Comparison of ENCODE assay signal across 8 cellular contexts in genomic region chr15:80455668-80456442, GRCh38. TPM values are rescaled to one million over a fixed set of nuclear protein-coding genes. Genes with fewer than 3 reads are reported as not detected.
DNase-seq lines count a peak whose midpoint lies in the region; ATAC-seq and TF ChIP-seq lines count a peak whose summit lies in the region.

No MANE protein-coding gene starts in this region.

- no peaks in the 10 kb centered on the region for H3K27me3 ChIP-seq in HCT116 (ENCODE audit: insufficient read depth, low read length)
- H3K27me3 ChIP-seq in left lung = peaks cover 0 to 8% of the 10 kb centered on the region in 2 donors

- H4K20me1 ChIP-seq in HCT116 (ENCODE audit: insufficient read depth) = no peaks in the 10 kb centered on the region

- H3K9me3 ChIP-seq in HCT116 (ENCODE audit: control insufficient read depth in 1 of 2, insufficient read depth in 1 of 2, low read depth in 1 of 2, low read length in 2 of 2) (no peaks in the 10 kb centered on the region), left lung (no peaks in the 10 kb centered on the region)

- H3K9ac ChIP-seq in HCT116 (ENCODE audit: low read length) = no peak overlapping the region

- peak overlapping the region; percentile 49 for H3K4me2 ChIP-seq in HCT116 (ENCODE audit: low read length)

- RAD21 ChIA-PET in HCT116 (lab: Charles Lee; ENCODE audit: low non-redundant PET in 1 of 2, low total read pairs in 2 of 2, uncharacterized antibody in 2 of 2, unreplicated experiment in 2 of 2) = no interaction called here

- no peaks in the 10 kb centered on the region for H3K79me2 ChIP-seq in HCT116 (ENCODE audit: insufficient read depth, low read length)

- no peaks in the 10 kb centered on the region for H3K9me2 ChIP-seq in HCT116 (ENCODE audit: insufficient read depth)

- intact Hi-C loops in HCT116 (cut with micrococcal nuclease) (loop anchor here (1.0 to 5.0 kb wide), 6 partner anchors 56 to 811 kb away; no protein-coding TSS in a partner anchor), left lung (cut with DNase I) (loop anchor here in 1 of 2 donors (5.0 to 10.0 kb wide), 2 partner anchors 119 to 511 kb away; no protein-coding TSS in a partner anchor)

- H3K36me3 ChIP-seq in HCT116 (ENCODE audit: control insufficient read depth in 1 of 2, insufficient read depth in 2 of 2, low read length in 2 of 2) (no peaks in the 10 kb centered on the region), left lung (no peaks in the 10 kb centered on the region)

- BruUV-seq in HCT116 (replicated peaks; lab: Mats Ljungman, UMichigan) = no TSS peak

- TF ChIP-seq POLR2A in HCT116 (IDR thresholded peaks at IDR 0.05; ENCODE audit: borderline replicate concordance, extremely low read depth, insufficient read depth, insufficient read length) = no peak

- POLR2A ChIA-PET in HCT116 (lab: Charles Lee) = interaction anchor here (0.8 kb wide), 1 partner anchor 321 kb away, joined by 4 read pairs; no protein-coding TSS in a partner anchor

- TF ChIP-seq RAD21 in HCT116 (IDR thresholded peaks at IDR 0.05; ENCODE audit: low read depth) = peak; percentile 94

- H3K27ac ChIP-seq in HCT116 (ENCODE audit: low read depth, low read length) = no peak overlapping the region
- no peak overlapping the region for H3K27ac ChIP-seq in left lung

- CTCF ChIA-PET in HCT116 (lab: Charles Lee) = interaction anchor here (1.2 to 3.5 kb wide), 4 partner anchors 321 to 810 kb away, joined by 4 to 36 read pairs (median 6); partner anchors contain the start of gene CEMIP

- peak; percentile 36 for DNase-seq in CMK (ENCODE audit: low read depth)
- DNase-seq in HCT116 (ENCODE audit: low read depth, low spot score) = peak; percentile 44
- peak; percentile 42 for DNase-seq in NCI-H2227 treated with DMSO at 0.1 percent for 48 hours (lab: John Stamatoyannopoulos, UW)
- peak; percentile 49 for DNase-seq in activated CD4-positive, CD25-positive, alpha-beta regulatory T cell treated with anti-CD3 and anti-CD28 coated beads, Interleukin-2, amount 50 U/mL, for 72 hours
- peak; percentile 98 for DNase-seq in choroid plexus epithelial cell (ENCODE audit: low read depth)
- peak in 1 of 2 donors; percentile 53 for DNase-seq in left lung
- peak; percentile 4 to 25 (median 8) for DNase-seq in stimulated activated CD4-positive, alpha-beta T cell treated with anti-CD3 and anti-CD28 coated beads, TNF-alpha, amount 100 ng/mL, for 1 hour (ENCODE audit: low read depth in 3 of 3, low spot score in 1 of 3)

- TF ChIP-seq CTCF in HCT116 (IDR thresholded peaks at IDR 0.05 in 2 of 3, conservative IDR thresholded peaks at IDR 0.05 in 1 of 3; ENCODE audit: borderline replicate concordance in 1 of 3, insufficient read depth in 1 of 3, low read depth in 2 of 3, low read length in 2 of 3) = peak; percentile 88 to 95 (median 89)
- peak; percentile 99 for TF ChIP-seq CTCF in choroid plexus epithelial cell (conservative IDR thresholded peaks at IDR 0.05; ENCODE audit: low read depth, low read length)
- peak; percentile 86 to 88 for TF ChIP-seq CTCF in left lung (IDR thresholded peaks at IDR 0.05)

- H2AFZ ChIP-seq in HCT116 (ENCODE audit: low read depth, low read length, poor library complexity, severe bottlenecking) = no peak overlapping the region

- H3K4me3 ChIP-seq in HCT116 (replicated peaks in 1 of 2; ENCODE audit: low read depth in 1 of 2, low read length in 2 of 2) (no peak overlapping the region), choroid plexus epithelial cell (ENCODE audit: low read depth, low read length) (no peak overlapping the region), left lung (no peak overlapping the region)

- H3K4me1 ChIP-seq in HCT116 (ENCODE audit: control insufficient read depth in 1 of 2, insufficient read depth in 2 of 2, low read length in 2 of 2) = peaks cover 4 to 8% of the 10 kb centered on the region in 2 experiments; a peak in 3 of 4 replicates
- peaks cover 9 to 27% of the 10 kb centered on the region in 2 donors for H3K4me1 ChIP-seq in left lung

- ATAC-seq in HCT116 (peak; percentile 89), left lung (peak; percentile 93), GM19023 (IDR thresholded peaks at IDR 0.05; ENCODE audit: unreplicated experiment) (no peak)

TF ChIP-seq in HCT116, 20 proteins besides CTCF, POLR2A, EP300 and RAD21:
- TF ChIP-seq MAX (IDR thresholded peaks at IDR 0.05) (peak; percentile 45; the same call in 1 of the 2 replicates), YY1 (IDR thresholded peaks at IDR 0.05; ENCODE audit: extremely low read depth, insufficient replicate concordance, low read depth, low read length) (peak; percentile 14), ELF1 (IDR thresholded peaks at IDR 0.05; ENCODE audit: borderline replicate concordance, low read depth) (no peak)
TF ChIP-seq in HCT116: peak in this region for 2.

RNA-seq across cellular contexts. Expression of gene ARNT2, which starts 51.7 kb away (rescaled TPM):
- total RNA-seq in HCT116 (2021; ENCODE audit: unreplicated experiment) (3.0 TPM), left lung (1 to 10 TPM; 9.7 to 9.9 TPM)
- polyA plus RNA-seq in HCT116 (2012) = 2.1 and 2.6 TPM in 2 replicates
